In genomic region chr11:68099057-68099456, GRCh38 we compare ENCODE assay signal across 9 cellular contexts. TPM values are rescaled to one million over a fixed set of nuclear protein-coding genes. Genes with fewer than 3 reads are reported as not detected.
DNase-seq lines count a peak whose midpoint lies in the region; TF ChIP-seq lines count a peak whose summit lies in the region.
"Had no signal": no experiment of that assay in that cellular context is flagged by ENCODE, and none has a peak within 500 bp of the region (broad histone marks: within the 10 kb centered on the region; RNA-seq: fewer than 3 reads in every experiment).

No MANE protein-coding gene starts in this region.

- CTCF ChIA-PET in PC-9 (lab: Charles Lee) = interaction anchor here (0.8 kb wide), 1 partner anchor 111 kb away, joined by 4 read pairs; no protein-coding TSS in a partner anchor

- peaks cover 92% of the 10 kb centered on the region for H4K20me1 ChIP-seq in PC-9 (ENCODE audit: insufficient read depth)

- TF ChIP-seq CTCF in GM12865 (IDR thresholded peaks at IDR 0.05; ENCODE audit: insufficient read depth, low read depth, low read length, missing control alignments) (no peak), PC-9 (conservative IDR thresholded peaks at IDR 0.05) (no peak), esophagus squamous epithelium (IDR thresholded peaks at IDR 0.05) (no peak)

- DNase-seq in GM12865 (ENCODE audit: low read depth) (no peak), PC-9 (no peak), esophagus squamous epithelium (lab: John Stamatoyannopoulos, UW) (no peak), H7 (no peak), NCI-H187 (lab: John Stamatoyannopoulos, UW) (no peak), HK-2 (ENCODE audit: unreplicated experiment) (no peak)
- DNase-seq: MM.1S had no signal

- H3K9me3 ChIP-seq in PC-9 (ENCODE audit: insufficient read depth, low read depth) = no peaks in the 10 kb centered on the region
- H3K9me3 ChIP-seq in esophagus squamous epithelium = no peaks in the 10 kb centered on the region
- no peaks in the 10 kb centered on the region for H3K9me3 ChIP-seq in skeletal muscle tissue (ENCODE audit: control insufficient read depth in 3 of 3, low read length in 3 of 3)
- H3K9me3 ChIP-seq: thoracic aorta had no signal

- H3K27ac ChIP-seq in PC-9 = peak overlapping the region; percentile 39; the same call in 1 of the 2 replicates
- H3K27ac ChIP-seq in esophagus squamous epithelium = peak overlapping the region in 3 of 4 donors; percentile 26 to 64 (median 34)
- no peak overlapping the region for H3K27ac ChIP-seq in skeletal muscle tissue (ENCODE audit: low read depth, low read length)

- peaks cover 12% of the 10 kb centered on the region; the same call in 1 of the 2 replicates for H3K36me3 ChIP-seq in PC-9 (ENCODE audit: low read depth)
- H3K36me3 ChIP-seq in esophagus squamous epithelium = no peaks in the 10 kb centered on the region
- peaks cover 0 to 5% (median 0%) of the 10 kb centered on the region in 3 donors for H3K36me3 ChIP-seq in skeletal muscle tissue (ENCODE audit: control insufficient read depth in 3 of 3, insufficient read depth in 3 of 3, low read length in 3 of 3)
- no peaks in the 10 kb centered on the region for H3K36me3 ChIP-seq in H7 (replicated peaks; ENCODE audit: control insufficient read depth, insufficient read depth, low read length)
- H3K36me3 ChIP-seq: thoracic aorta had no signal

- POLR2A ChIA-PET in PC-9 (lab: Charles Lee; ENCODE audit: unreplicated experiment) = interaction anchor here (0.6 to 0.7 kb wide), 2 partner anchors 66 to 79 kb away, joined by 3 to 9 read pairs; no protein-coding TSS in a partner anchor

- intact Hi-C loops in PC-9 (cut with micrococcal nuclease; ENCODE audit: unreplicated experiment) (no loop called here), esophagus squamous epithelium (cut with DNase I) (no loop called here)

- peaks cover 57% of the 10 kb centered on the region for H3F3A ChIP-seq in PC-9 (ENCODE audit: insufficient read depth, low read depth)

- peak overlapping the region; percentile 3; the same call in 1 of the 2 replicates for H3K4me3 ChIP-seq in GM12865 (ENCODE audit: low read depth, low read length)
- H3K4me3 ChIP-seq in PC-9 = no peak overlapping the region
- no peak overlapping the region for H3K4me3 ChIP-seq in esophagus squamous epithelium
- H3K4me3 ChIP-seq in skeletal muscle tissue (ENCODE audit: low read length in 3 of 3) = no peak overlapping the region
- no peak overlapping the region for H3K4me3 ChIP-seq in H7 (ENCODE audit: insufficient read depth, low read depth, low read length)

- H3K9me2 ChIP-seq in PC-9 (ENCODE audit: insufficient read depth) = no peaks in the 10 kb centered on the region

- H3K27me3 ChIP-seq in PC-9 (ENCODE audit: insufficient read depth, low read depth) (no peaks in the 10 kb centered on the region), esophagus squamous epithelium (no peaks in the 10 kb centered on the region), skeletal muscle tissue (ENCODE audit: control insufficient read depth in 3 of 3, insufficient read depth in 3 of 3, low read length in 3 of 3) (no peaks in the 10 kb centered on the region), H7 (ENCODE audit: control insufficient read depth, insufficient read depth, low read length) (no peaks in the 10 kb centered on the region)

- no peak overlapping the region for H2AFZ ChIP-seq in PC-9

- H3K4me1 ChIP-seq in PC-9 (replicated peaks; ENCODE audit: insufficient read depth) (peaks cover 18% of the 10 kb centered on the region), esophagus squamous epithelium (peaks cover 0 to 15% (median 6%) of the 10 kb centered on the region in 3 donors), skeletal muscle tissue (ENCODE audit: control insufficient read depth in 3 of 3, insufficient read depth in 3 of 3, low read length in 3 of 3) (peaks cover 3 to 8% (median 5%) of the 10 kb centered on the region in 3 donors)

- peaks cover 97% of the 10 kb centered on the region for H3K79me2 ChIP-seq in PC-9 (ENCODE audit: low read depth)

- no TSS peak for BruUV-seq in PC-9 (replicated peaks; lab: Mats Ljungman, UMichigan)

- H3K4me2 ChIP-seq in PC-9 = no peak overlapping the region

- no peak for TF ChIP-seq POLR2A in esophagus squamous epithelium (IDR thresholded peaks at IDR 0.05)

- peak overlapping the region in 2 of 3 donors; percentile 20 to 52 for H3K9ac ChIP-seq in skeletal muscle tissue (ENCODE audit: low read depth in 1 of 3, low read length in 3 of 3)

RNA-seq across cellular contexts. Expression of gene CHKA, which starts 22.1 kb away (rescaled TPM):
- total RNA-seq in PC-9 (2021) (84.2 and 90.5 TPM in 2 replicates), esophagus squamous epithelium (10 to 100 TPM in 1 of 4 donors, 1 to 10 TPM in 3; 1.1 to 13.0 (median 4.2) TPM), skeletal muscle tissue (8.9 TPM)
- total RNA-seq in H7 (2014; rRNA removed; shearing (Covaris generic)) = 28.4 and 36.1 TPM in 2 replicates
